ENCODE assay signal across 8 cellular contexts in genomic region chr2:32591669-32592463, GRCh38. TPM values are rescaled to one million over a fixed set of nuclear protein-coding genes. Genes with fewer than 3 reads are reported as not detected.
A peak's percentile ranks its signal among the peaks of the same experiment; 100 is the strongest.
DNase-seq lines count a peak whose midpoint lies in the region; ATAC-seq and TF ChIP-seq lines count a peak whose summit lies in the region.

No MANE protein-coding gene starts in this region.

- H3K27ac ChIP-seq in SK-N-SH (ENCODE audit: low read depth in 2 of 2, low read length in 1 of 2) = no peak overlapping the region; a peak in 1 of 4 replicates
- no peak overlapping the region for H3K27ac ChIP-seq in mesenchymal stem cell (ENCODE audit: low read length, poor library complexity, severe bottlenecking)
- no peak overlapping the region for H3K27ac ChIP-seq in ovary

- H3K4ac ChIP-seq in mesenchymal stem cell (ENCODE audit: low read depth in 1 of 2, low read length in 2 of 2) = no peak overlapping the region

- no peaks in the 10 kb centered on the region for H3K79me2 ChIP-seq in SK-N-SH (ENCODE audit: insufficient read depth)

- intact Hi-C loops in ovary (cut with DNase I) = no loop called here

- no peak overlapping the region for H2BK5ac ChIP-seq in mesenchymal stem cell (ENCODE audit: low read depth, low read length, poor library complexity, severe bottlenecking)

- H3K18ac ChIP-seq in mesenchymal stem cell (ENCODE audit: low read depth in 1 of 2, low read length in 2 of 2) = no peak overlapping the region

- H3K9me3 ChIP-seq in SK-N-SH (no peaks in the 10 kb centered on the region), mesenchymal stem cell (ENCODE audit: control insufficient read depth, low read length) (no peaks in the 10 kb centered on the region), ovary (no peaks in the 10 kb centered on the region)

- H3K4me3 ChIP-seq in SK-N-SH (ENCODE audit: low read depth in 2 of 2, low read length in 1 of 2) (no peak overlapping the region), mesenchymal stem cell (ENCODE audit: insufficient read depth in 1 of 2, low read depth in 1 of 2, low read length in 2 of 2) (no peak overlapping the region), ovary (no peak overlapping the region)

- H3K9me2 ChIP-seq in SK-N-SH = no peaks in the 10 kb centered on the region

- no peaks in the 10 kb centered on the region for H3K27me3 ChIP-seq in SK-N-SH (ENCODE audit: insufficient read depth)
- no peaks in the 10 kb centered on the region for H3K27me3 ChIP-seq in mesenchymal stem cell (ENCODE audit: control insufficient read depth in 1 of 2, insufficient read depth in 1 of 2, low read length in 2 of 2)
- no peaks in the 10 kb centered on the region for H3K27me3 ChIP-seq in ovary

- no peaks in the 10 kb centered on the region for H4K20me1 ChIP-seq in SK-N-SH (ENCODE audit: insufficient read depth)

- H4K8ac ChIP-seq in mesenchymal stem cell (ENCODE audit: low read length) = no peak overlapping the region

- POLR2A ChIA-PET in SK-N-SH (lab: Yijun Ruan, JAX) = no interaction called here

- H3K9ac ChIP-seq in SK-N-SH (no peak overlapping the region), mesenchymal stem cell (ENCODE audit: low read length) (no peak overlapping the region)

- H3F3A ChIP-seq in SK-N-SH (replicated peaks; ENCODE audit: insufficient read depth) = no peaks in the 10 kb centered on the region

- H2BK12ac ChIP-seq in mesenchymal stem cell (ENCODE audit: low read length in 2 of 2) = no peak overlapping the region

- TF ChIP-seq EP300 in SK-N-SH (IDR thresholded peaks at IDR 0.05; ENCODE audit: borderline replicate concordance in 1 of 2, low read depth in 1 of 2, low read length in 1 of 2) (no peak), ovary (IDR thresholded peaks at IDR 0.05) (no peak)

- H2AK5ac ChIP-seq in mesenchymal stem cell (ENCODE audit: low read length, severe bottlenecking) = no peak overlapping the region

- H2BK15ac ChIP-seq in mesenchymal stem cell (ENCODE audit: low read depth, poor library complexity, severe bottlenecking) = no peak overlapping the region

- H2BK120ac ChIP-seq in mesenchymal stem cell (ENCODE audit: low read depth, low read length) = no peak overlapping the region

- CTCF ChIA-PET in SK-N-SH (lab: Yijun Ruan, JAX) = interaction anchor here (0.6 to 2.6 kb wide), 2 partner anchors 11 to 74 kb away, joined by 3 to 9 read pairs; no protein-coding TSS in a partner anchor

- DNase-seq in DMS53 (lab: John Stamatoyannopoulos, UW) (peak; percentile 1), DMS53 treated with DMSO at 0.1 percent for 48 hours (lab: John Stamatoyannopoulos, UW; ENCODE audit: unreplicated experiment) (no peak), SK-N-SH (no peak), mesenchymal stem cell (peak; percentile 59), ovary (no peak), NCI-H526 treated with DMSO at 0.1 percent for 48 hours (lab: John Stamatoyannopoulos, UW) (no peak)
- DNase-seq in activated effector memory CD4-positive, alpha-beta T cell treated with anti-CD3 and anti-CD28 coated beads, Interleukin-2, amount 50 U/mL, for 16 hours = no peak

- H2AFZ ChIP-seq in SK-N-SH (ENCODE audit: low read depth) (no peak overlapping the region), mesenchymal stem cell (ENCODE audit: low read depth, low read length) (no peak overlapping the region)

- no peaks in the 10 kb centered on the region for H3K4me1 ChIP-seq in SK-N-SH (ENCODE audit: control insufficient read depth in 1 of 2, insufficient read depth in 2 of 2, low read depth in 1 of 2, low read length in 1 of 2)
- no peaks in the 10 kb centered on the region for H3K4me1 ChIP-seq in mesenchymal stem cell (ENCODE audit: control insufficient read depth, insufficient read depth, low read depth, low read length)
- H3K4me1 ChIP-seq in ovary (ENCODE audit: insufficient read depth) = no peaks in the 10 kb centered on the region

- no peak for TF ChIP-seq RAD21 in SK-N-SH (IDR thresholded peaks at IDR 0.05; ENCODE audit: low read length)

- H3K36me3 ChIP-seq in SK-N-SH (replicated peaks in 1 of 2; ENCODE audit: control insufficient read depth in 1 of 2, insufficient read depth in 2 of 2, low read length in 1 of 2) (peaks cover 25 to 31% of the 10 kb centered on the region in 2 experiments), mesenchymal stem cell (ENCODE audit: control insufficient read depth in 1 of 2, insufficient read depth in 2 of 2, low read depth in 1 of 2, low read length in 2 of 2) (peaks cover 3 to 44% of the 10 kb centered on the region in 2 experiments), ovary (no peaks in the 10 kb centered on the region)

- H3K14ac ChIP-seq in mesenchymal stem cell (ENCODE audit: low read length in 2 of 2) = no peak overlapping the region

- TF ChIP-seq CTCF in SK-N-SH (IDR thresholded peaks at IDR 0.05) = no peak
- no peak for TF ChIP-seq CTCF in ovary (IDR thresholded peaks at IDR 0.05)

- peak; percentile 83 for ATAC-seq in HG02938 (IDR thresholded peaks at IDR 0.05; ENCODE audit: unreplicated experiment)

- no peak overlapping the region for H4K91ac ChIP-seq in mesenchymal stem cell (ENCODE audit: low read length)

- no peak for TF ChIP-seq POLR2A in ovary (IDR thresholded peaks at IDR 0.05)

- H3K4me2 ChIP-seq in SK-N-SH (no peak overlapping the region), mesenchymal stem cell (ENCODE audit: low read length, poor library complexity, severe bottlenecking) (no peak overlapping the region)

- no peak overlapping the region for H3K23ac ChIP-seq in mesenchymal stem cell (ENCODE audit: low read length in 2 of 2)

- peaks cover 14% of the 10 kb centered on the region for H3K79me1 ChIP-seq in mesenchymal stem cell (replicated peaks; ENCODE audit: low read length, poor library complexity, severe bottlenecking)

- WGBS in SK-N-SH (ENCODE audit: low lambda C conversion rate) = 69% methylated on average over 3 of the region's 3 CpGs
- 67% methylated on average over 2 of the region's 3 CpGs for WGBS in mesenchymal stem cell
- WGBS in ovary, 3 donors = 80 to 88% (median 82%) methylated on average over 3 of the region's 3 CpGs

TF ChIP-seq in SK-N-SH, 30 proteins besides CTCF, POLR2A, EP300 and RAD21:
- TF ChIP-seq CHD2 (IDR thresholded peaks at IDR 0.05; ENCODE audit: low read length, partially characterized antibody) (no peak), TCF12 (IDR thresholded peaks at IDR 0.05) (peak; percentile 18; the same call in 1 of the 2 replicates), NFIC (IDR thresholded peaks at IDR 0.05; ENCODE audit: borderline replicate concordance) (no peak), PBX3 (IDR thresholded peaks at IDR 0.05) (no peak), FOSL2 (IDR thresholded peaks at IDR 0.05; ENCODE audit: borderline replicate concordance, low read depth) (no peak), USF2 (IDR thresholded peaks at IDR 0.05; ENCODE audit: borderline replicate concordance, low read depth, low read length) (no peak)
TF ChIP-seq in SK-N-SH: peak in this region for 1.

RNA-seq across cellular contexts. Expression of gene TTC27, which starts 36.0 kb away (rescaled TPM):
- polyA plus RNA-seq in SK-N-SH (2012; rRNA removed) = 14.4 and 18.8 TPM in 2 replicates
- 19.7 and 22.7 TPM in 2 replicates for polyA plus RNA-seq in SK-N-SH (2012; cell fraction: cytosol; rRNA removed)
- 8.1 and 16.8 TPM in 2 replicates for polyA plus RNA-seq in SK-N-SH (2012; cell fraction: nucleus; rRNA removed)
- polyA plus RNA-seq in mesenchymal stem cell (2013, experiment 1 of 2) = 8.3 TPM
- polyA plus RNA-seq in mesenchymal stem cell (2013, experiment 2 of 2) = 11.0 TPM
- total RNA-seq in ovary = 10 to 100 TPM; 11.0 to 21.2 (median 16.8) TPM
- 10 to 100 TPM in 1 of 2 donors, 1 to 10 TPM in 1; 9.9 to 15.3 TPM for polyA plus RNA-seq in ovary

Comparison
In these comparisons a context has a peak if more than half of its experiments do, and no peak if none do; other contexts are left out.
1. DNase-seq: peak in DMS53 (single experiment) and mesenchymal stem cell (single experiment); none in DMS53 treated with DMSO at 0.1 percent for 48 hours (single experiment), SK-N-SH (single experiment), ovary (0 of 5), activated effector memory CD4-positive, alpha-beta T cell treated with anti-CD3 and anti-CD28 coated beads, Interleukin-2, amount 50 U/mL, for 16 hours (single experiment) and NCI-H526 treated with DMSO at 0.1 percent for 48 hours (single experiment).